In genomic region chr1:2018217-2019161, GRCh38 we compare ENCODE assay signal across 15 cellular contexts. TPM values are rescaled to one million over a fixed set of nuclear protein-coding genes. Genes with fewer than 3 reads are reported as not detected.
DNase-seq lines count a peak whose midpoint lies in the region; ATAC-seq, FAIRE-seq and TF ChIP-seq lines count a peak whose summit lies in the region.
"Had no signal": no experiment of that assay in that cellular context is flagged by ENCODE, and none has a peak within 500 bp of the region (broad histone marks: within the 10 kb centered on the region; RNA-seq: fewer than 3 reads in every experiment).

No MANE protein-coding gene starts in this region.

- H3K27ac ChIP-seq in HUES6 (ENCODE audit: low read depth, low read length), result no peak overlapping the region
- no peak overlapping the region for H3K27ac ChIP-seq in H1 (ENCODE audit: low read depth, low read length)
- H3K27ac ChIP-seq: GM23248, stomach had no signal

- TF ChIP-seq POLR2A in H1 (IDR thresholded peaks at IDR 0.05; ENCODE audit: control extremely low read depth in 1 of 2, low read depth in 2 of 2, low read length in 2 of 2) (no peak), H54 (IDR thresholded peaks at IDR 0.05; ENCODE audit: low read depth, low read length) (no peak)

- TF ChIP-seq CTCF in H1 (IDR thresholded peaks at IDR 0.05; ENCODE audit: control extremely low read depth in 1 of 3, insufficient read depth in 1 of 3, low read depth in 1 of 3, low read length in 3 of 3), result no peak
- no peak for TF ChIP-seq CTCF in neural crest cell (conservative IDR thresholded peaks at IDR 0.05)

- H3K79me2 ChIP-seq in H1 (ENCODE audit: control insufficient read depth in 1 of 2, insufficient read depth in 2 of 2, low read length in 2 of 2), result no peaks in the 10 kb centered on the region

- no peak overlapping the region for H3K4ac ChIP-seq in H1 (replicated peaks; ENCODE audit: insufficient read length, low read depth, low read length)

- no peak for TF ChIP-seq EP300 in H1 (IDR thresholded peaks at IDR 0.05; ENCODE audit: borderline replicate concordance in 1 of 2, low read depth in 2 of 2, low read length in 2 of 2)

- no peak for DNase-seq in activated CD4-positive, alpha-beta T cell treated with anti-CD3 and anti-CD28 coated beads for 36 hours
- DNase-seq in activated CD4-positive, alpha-beta T cell treated with anti-CD3 and anti-CD28 coated beads, Interleukin-2, amount 50 U/mL, for 48 hours, result no peak
- DNase-seq in H1 (ENCODE audit: low read depth in 1 of 2, low spot score in 2 of 2) (peak in 1 of 2 experiments; percentile 70), neural crest cell (ENCODE audit: low read depth, low spot score) (no peak), GM19239 (ENCODE audit: insufficient read length, low spot score) (no peak), H54 (ENCODE audit: insufficient read length, low spot score) (no peak)
- DNase-seq: Kasumi-1, left cardiac atrium, stomach had no signal

- H4K5ac ChIP-seq in H1 (ENCODE audit: insufficient read length, low read depth, low read length), result no peak overlapping the region

- H3K4me1 ChIP-seq in HUES6 (ENCODE audit: control insufficient read depth, insufficient read depth, low read length), result peaks cover 11% of the 10 kb centered on the region
- H3K4me1 ChIP-seq in H1 (replicated peaks in 1 of 4; ENCODE audit: control insufficient read depth in 3 of 4, insufficient read depth in 4 of 4, low read length in 3 of 4), result peaks cover 0 to 10% (median 3%) of the 10 kb centered on the region in 4 experiments; a peak in 5 of 7 replicates

- H3K4me3 ChIP-seq in HUES6 (ENCODE audit: low read depth, low read length), result peak overlapping the region; percentile 53
- peak overlapping the region; percentile 24 to 65 (median 36); a peak in 7 of 8 replicates for H3K4me3 ChIP-seq in H1 (ENCODE audit: extremely low read depth in 1 of 4, insufficient read depth in 2 of 4, low read depth in 3 of 4, low read length in 4 of 4)
- H3K4me3 ChIP-seq: GM23248 had no signal

- H3K4me2 ChIP-seq in H1 (ENCODE audit: insufficient read depth in 1 of 2, low read depth in 2 of 2, low read length in 2 of 2), result peak overlapping the region; percentile 46 to 85

- peaks cover 55% of the 10 kb centered on the region for H3K27me3 ChIP-seq in HUES6 (ENCODE audit: control insufficient read depth, insufficient read depth, low read length)
- H3K27me3 ChIP-seq in H1 (replicated peaks in 1 of 4; ENCODE audit: control insufficient read depth in 3 of 4, extremely low read depth in 1 of 4, insufficient read depth in 3 of 4, low read length in 3 of 4), result peaks cover 3 to 19% (median 14%) of the 10 kb centered on the region in 4 experiments

- H4K91ac ChIP-seq in H1 (replicated peaks; ENCODE audit: insufficient read length, low read length), result no peak overlapping the region

- H3K23ac ChIP-seq in H1 (ENCODE audit: insufficient read length), result no peak overlapping the region

- no peak for TF ChIP-seq RAD21 in H1 (IDR thresholded peaks at IDR 0.05 in 1 of 2, conservative IDR thresholded peaks at IDR 0.05 in 1 of 2; ENCODE audit: low read depth in 2 of 2, low read length in 2 of 2)

- no peak for ATAC-seq in activated CD4-positive, alpha-beta T cell treated with anti-CD3 and anti-CD28 coated beads for 36 hours
- no peak for ATAC-seq in HG02938 (IDR thresholded peaks at IDR 0.05; ENCODE audit: unreplicated experiment)

- peaks cover 7% of the 10 kb centered on the region; the same call in 1 of the 2 replicates for H3K23me2 ChIP-seq in H1 (ENCODE audit: low read depth, low read length)

- no peak overlapping the region for H3K9ac ChIP-seq in HUES6 (ENCODE audit: low read length)
- H3K9ac ChIP-seq in H1 (replicated peaks in 1 of 4; ENCODE audit: extremely low read depth in 1 of 4, low read depth in 3 of 4, low read length in 3 of 4), result no peak overlapping the region
- H3K9ac ChIP-seq: GM23248 had no signal

- no peak overlapping the region for H2BK12ac ChIP-seq in H1 (ENCODE audit: low read depth, low read length)

- POLR2A ChIA-PET in activated CD4-positive, alpha-beta T cell treated with anti-CD3 and anti-CD28 coated beads for 36 hours (lab: Charles Lee), result interaction anchor here (0.6 to 0.8 kb wide), 2 partner anchors 9 to 339 kb away, joined by 4 read pairs; no protein-coding TSS in a partner anchor
- POLR2A ChIA-PET in H1 (lab: Charles Lee; ENCODE audit: partially characterized antibody), result interaction anchor here (1.4 to 3.7 kb wide), 3 partner anchors 11 to 58 kb away, joined by 4 to 11 read pairs (median 4); no protein-coding TSS in a partner anchor

- CTCF ChIA-PET in activated CD4-positive, alpha-beta T cell treated with anti-CD3 and anti-CD28 coated beads for 36 hours (lab: Charles Lee), result interaction anchor here (0.9 kb wide), 1 partner anchor 26 kb away, joined by 3 read pairs; no protein-coding TSS in a partner anchor
- CTCF ChIA-PET in H1 (lab: Charles Lee; ENCODE audit: partially characterized antibody), result interaction anchor here (1.0 to 8.0 kb wide), 6 partner anchors 9 to 77 kb away, joined by 3 to 66 read pairs (median 4); no protein-coding TSS in a partner anchor

- H4K8ac ChIP-seq in H1 (ENCODE audit: extremely low read depth, insufficient read depth, low read length), result peak overlapping the region; percentile 82

- no peaks in the 10 kb centered on the region for H3K36me3 ChIP-seq in HUES6 (ENCODE audit: control insufficient read depth, insufficient read depth, low read length)
- no peaks in the 10 kb centered on the region for H3K36me3 ChIP-seq in H1 (ENCODE audit: control insufficient read depth in 2 of 4, insufficient read depth in 4 of 4, low read length in 3 of 4)
- H3K36me3 ChIP-seq: stomach had no signal

- no peak overlapping the region; the same call in 1 of the 2 replicates for H2BK5ac ChIP-seq in H1 (ENCODE audit: low read depth, low read length)

- H3K9me3 Mint-ChIP-seq in activated CD4-positive, alpha-beta T cell treated with anti-CD3 and anti-CD28 coated beads for 36 hours (ENCODE audit: low read depth), result no peaks in the 10 kb centered on the region
- no peaks in the 10 kb centered on the region for H3K9me3 Mint-ChIP-seq in neural crest cell

- peaks cover 50% of the 10 kb centered on the region for H3K27me3 Mint-ChIP-seq in activated CD4-positive, alpha-beta T cell treated with anti-CD3 and anti-CD28 coated beads for 36 hours
- peaks cover 79% of the 10 kb centered on the region for H3K27me3 Mint-ChIP-seq in neural crest cell (ENCODE audit: low read depth)

- no peak overlapping the region for H3K56ac ChIP-seq in H1 (replicated peaks; ENCODE audit: insufficient read length, low read depth, low read length)

- no peak overlapping the region for H3K14ac ChIP-seq in H1 (ENCODE audit: insufficient read length)

- FAIRE-seq in H1 (lab: Jason Lieb, UNC), result no peak
- no peak for FAIRE-seq in GM19239 (lab: Jason Lieb, UNC)
- FAIRE-seq in H54 (lab: Jason Lieb, UNC), result no peak
- FAIRE-seq: G401.6 had no signal

- WGBS in H1 (ENCODE audit: extremely low coverage in 1 of 2, insufficient coverage in 1 of 2, insufficient read length in 1 of 2, insufficient replicate concordance in 2 of 2, low coverage in 1 of 2, low lambda C conversion rate in 2 of 2, missing lambda C conversion rate in 1 of 2), 2 experiments, result 24% methylated on average over 31 of the region's 48 CpGs; no CpG with 5 or more reads in 1 of the 2 experiments

- no peak overlapping the region for H3K27ac Mint-ChIP-seq in activated CD4-positive, alpha-beta T cell treated with anti-CD3 and anti-CD28 coated beads for 36 hours
- no peak overlapping the region for H3K27ac Mint-ChIP-seq in neural crest cell (ENCODE audit: unreplicated experiment)

- H2BK120ac ChIP-seq in H1 (replicated peaks; ENCODE audit: low read depth, low read length), result no peak overlapping the region

- no peak overlapping the region for H2AK5ac ChIP-seq in H1 (ENCODE audit: low read depth, low read length)

- peak overlapping the region; percentile 17; the same call in 1 of the 2 replicates for H2AFZ ChIP-seq in H1 (ENCODE audit: low read length)
- H2AFZ ChIP-seq: GM23248 had no signal

- peak overlapping the region; percentile 35 for H3K4me3 Mint-ChIP-seq in activated CD4-positive, alpha-beta T cell treated with anti-CD3 and anti-CD28 coated beads for 36 hours
- H3K4me3 Mint-ChIP-seq in neural crest cell, result peak overlapping the region; percentile 57

- no peaks in the 10 kb centered on the region for H3K9me3 ChIP-seq in HUES6 (ENCODE audit: control insufficient read depth, insufficient read depth, low read depth, low read length)
- H3K9me3 ChIP-seq in H1 (ENCODE audit: insufficient read depth in 2 of 2, low read depth in 1 of 2, low read length in 1 of 2), result no peaks in the 10 kb centered on the region
- H3K9me3 ChIP-seq: stomach had no signal

- peaks cover 5% of the 10 kb centered on the region for H3K4me1 Mint-ChIP-seq in activated CD4-positive, alpha-beta T cell treated with anti-CD3 and anti-CD28 coated beads for 36 hours
- H3K4me1 Mint-ChIP-seq in neural crest cell, result peaks cover 4% of the 10 kb centered on the region

- no peaks in the 10 kb centered on the region for H3K79me1 ChIP-seq in H1 (ENCODE audit: low read depth, low read length)

- no peak overlapping the region for H2BK20ac ChIP-seq in H1 (ENCODE audit: low read length)

- intact Hi-C loops in activated CD4-positive, alpha-beta T cell treated with anti-CD3 and anti-CD28 coated beads for 36 hours (cut with DNase I, micrococcal nuclease), result no loop called here

- H3K18ac ChIP-seq in H1 (ENCODE audit: extremely low read depth, low read length), result no peak overlapping the region

- H4K20me1 ChIP-seq in H1 (replicated peaks in 1 of 2; ENCODE audit: control insufficient read depth in 1 of 2, insufficient read depth in 2 of 2, low read length in 2 of 2), result peaks cover 0 to 4% of the 10 kb centered on the region in 2 experiments

- H3K36me3 Mint-ChIP-seq in activated CD4-positive, alpha-beta T cell treated with anti-CD3 and anti-CD28 coated beads for 36 hours (ENCODE audit: low read depth), result no peaks in the 10 kb centered on the region
- no peaks in the 10 kb centered on the region for H3K36me3 Mint-ChIP-seq in neural crest cell (ENCODE audit: low read depth)

- H2BK15ac ChIP-seq in H1 (ENCODE audit: low read length), result peak overlapping the region; percentile 29; the same call in 1 of the 2 replicates

RNA-seq across cellular contexts. Expression of gene GABRD, which starts 0.7 kb away (rescaled TPM):
- total RNA-seq in activated CD4-positive, alpha-beta T cell treated with anti-CD3 and anti-CD28 coated beads for 36 hours, result not detected
- total RNA-seq in H1 (2021; fragmentation: NEBNext Ultra II Directional; extraction: Animal tissue kit (Norgen Biotek cat#: 25700)), result 1.8 and 1.9 TPM in 2 replicates
- 3.0 and 3.3 TPM in 2 replicates for polyA plus RNA-seq in H1 (2011; rRNA removed)
- 2.9 TPM for polyA plus RNA-seq in H1 (2011; cell fraction: cytosol; rRNA removed)
- 12.6 TPM for polyA plus RNA-seq in H1 (2011; cell fraction: nucleus; rRNA removed)
- 1.7 to 3.4 TPM (median 2.7 TPM) in 4 replicates for polyA plus RNA-seq in H1 (2012, experiment 1 of 2)
- polyA plus RNA-seq in H1 (2012, experiment 2 of 2), result 3.2 TPM
- 1.6 TPM for polyA plus RNA-seq in H1 (2013, experiment 1 of 2)
- polyA plus RNA-seq in H1 (2013, experiment 2 of 2), result 1.5 TPM
- 2.0 and 2.4 TPM in 2 replicates for polyA minus RNA-seq in H1 (2011; rRNA and poly(A)+ RNA removed)
- 1.8 TPM for polyA minus RNA-seq in H1 (2011; cell fraction: cytosol; rRNA and poly(A)+ RNA removed)
- polyA minus RNA-seq in H1 (2011; cell fraction: nucleus; rRNA and poly(A)+ RNA removed), result 1.2 TPM
- total RNA-seq in neural crest cell, result 0.18 and 0.54 TPM in 2 replicates
- total RNA-seq: glomerular endothelial cell; GM23248; T-helper 2 cell treated with Interferon-gamma antibody and Interleukin-4, amounts not matched to agents 100 ng/mL and 5 ng/mL, for 36 hours had no signal
- polyA plus RNA-seq: GM23248 had no signal

RNA-seq across cellular contexts. Expression of gene CFAP74, which starts 14.9 kb away (rescaled TPM):
- under 1 TPM in 1 of 2 experiments, not detected in 1; 0.25 TPM for total RNA-seq in activated CD4-positive, alpha-beta T cell treated with anti-CD3 and anti-CD28 coated beads for 36 hours
- 0.20 and 0.33 TPM in 2 replicates for total RNA-seq in H1 (2021; fragmentation: NEBNext Ultra II Directional; extraction: Animal tissue kit (Norgen Biotek cat#: 25700))
- polyA plus RNA-seq in H1 (2011; rRNA removed), result 0.09 and 0.22 TPM in 2 replicates
- polyA plus RNA-seq in H1 (2011; cell fraction: cytosol; rRNA removed), result 0.14 TPM
- polyA plus RNA-seq in H1 (2011; cell fraction: nucleus; rRNA removed), result 1.3 TPM
- polyA plus RNA-seq in H1 (2012, experiment 1 of 2), result 0.15 to 0.23 TPM (median 0.23 TPM) in 3 of 4 replicates, not detected in the other
- polyA plus RNA-seq in H1 (2012, experiment 2 of 2), result 0.39 TPM
- 0.12 TPM for polyA plus RNA-seq in H1 (2013, experiment 1 of 2)
- 0.06 TPM for polyA plus RNA-seq in H1 (2013, experiment 2 of 2)
- 0.06 and 0.10 TPM in 2 replicates for polyA minus RNA-seq in H1 (2011; rRNA and poly(A)+ RNA removed)
- not detected for polyA minus RNA-seq in H1 (2011; cell fraction: cytosol; rRNA and poly(A)+ RNA removed)
- 0.50 TPM for polyA minus RNA-seq in H1 (2011; cell fraction: nucleus; rRNA and poly(A)+ RNA removed)
- 0.12 and 0.32 TPM in 2 replicates for total RNA-seq in neural crest cell
- total RNA-seq: glomerular endothelial cell; GM23248; left cardiac atrium; T-helper 2 cell treated with Interferon-gamma antibody and Interleukin-4, amounts not matched to agents 100 ng/mL and 5 ng/mL, for 36 hours had no signal
- polyA plus RNA-seq: GM23248, stomach had no signal

RNA-seq across cellular contexts. Expression of gene PRKCZ, which starts 31.7 kb away (rescaled TPM):
- 10 to 100 TPM in 1 of 2 experiments, 1 to 10 TPM in 1; 9.8 to 10.9 TPM for total RNA-seq in activated CD4-positive, alpha-beta T cell treated with anti-CD3 and anti-CD28 coated beads for 36 hours
- total RNA-seq in H1 (2021; fragmentation: NEBNext Ultra II Directional; extraction: Animal tissue kit (Norgen Biotek cat#: 25700)), result 45.1 and 49.4 TPM in 2 replicates
- 37.4 and 55.9 TPM in 2 replicates for polyA plus RNA-seq in H1 (2011; rRNA removed)
- 46.4 TPM for polyA plus RNA-seq in H1 (2011; cell fraction: cytosol; rRNA removed)
- polyA plus RNA-seq in H1 (2011; cell fraction: nucleus; rRNA removed), result 136 TPM
- 43.5 to 47.4 TPM (median 45.9 TPM) in 4 replicates for polyA plus RNA-seq in H1 (2012, experiment 1 of 2)
- polyA plus RNA-seq in H1 (2012, experiment 2 of 2), result 43.8 TPM
- polyA plus RNA-seq in H1 (2013, experiment 1 of 2), result 26.2 TPM
- 26.6 TPM for polyA plus RNA-seq in H1 (2013, experiment 2 of 2)
- 26.1 and 68.1 TPM in 2 replicates for polyA minus RNA-seq in H1 (2011; rRNA and poly(A)+ RNA removed)
- polyA minus RNA-seq in H1 (2011; cell fraction: cytosol; rRNA and poly(A)+ RNA removed), result 23.0 TPM
- 32.2 TPM for polyA minus RNA-seq in H1 (2011; cell fraction: nucleus; rRNA and poly(A)+ RNA removed)
- total RNA-seq in neural crest cell, result 8.6 and 10.6 TPM in 2 replicates
